Comparison of ENCODE assay signal across 1 cellular context in the genomic region with DNA sequence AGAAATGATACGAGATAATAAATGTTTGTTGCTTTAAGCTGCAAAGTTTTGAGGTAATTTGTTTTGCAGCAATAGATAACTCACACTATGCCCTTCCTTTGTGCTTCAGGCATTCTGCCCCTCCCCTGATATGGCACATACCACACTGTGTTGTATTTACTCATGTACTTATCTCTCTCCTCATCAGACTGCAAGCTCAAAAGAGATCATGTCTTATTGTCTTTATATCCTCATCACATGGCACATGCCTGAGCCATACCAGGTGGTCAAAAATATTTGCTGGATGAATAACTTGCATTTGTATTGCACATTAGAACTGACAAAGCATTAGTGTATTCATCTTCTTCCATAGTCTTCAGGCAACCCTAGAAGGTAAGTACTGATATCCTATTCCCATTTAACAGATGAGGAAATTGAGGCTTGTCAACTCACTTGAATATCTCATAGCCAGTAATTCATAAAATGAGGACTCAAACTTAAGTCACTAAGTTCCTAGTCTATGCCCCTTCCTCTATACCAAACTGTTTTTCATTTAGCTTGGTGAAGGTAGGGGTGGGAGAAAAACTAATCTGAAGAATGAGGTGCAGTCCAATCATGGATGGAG.
TF ChIP-seq lines count a peak whose summit lies in the region.

No MANE protein-coding gene starts in this region.

TF ChIP-seq in K562, 482 proteins besides CTCF, POLR2A, EP300 and RAD21 (continued from another document and continues in another):
- TF ChIP-seq, protein P1, sequence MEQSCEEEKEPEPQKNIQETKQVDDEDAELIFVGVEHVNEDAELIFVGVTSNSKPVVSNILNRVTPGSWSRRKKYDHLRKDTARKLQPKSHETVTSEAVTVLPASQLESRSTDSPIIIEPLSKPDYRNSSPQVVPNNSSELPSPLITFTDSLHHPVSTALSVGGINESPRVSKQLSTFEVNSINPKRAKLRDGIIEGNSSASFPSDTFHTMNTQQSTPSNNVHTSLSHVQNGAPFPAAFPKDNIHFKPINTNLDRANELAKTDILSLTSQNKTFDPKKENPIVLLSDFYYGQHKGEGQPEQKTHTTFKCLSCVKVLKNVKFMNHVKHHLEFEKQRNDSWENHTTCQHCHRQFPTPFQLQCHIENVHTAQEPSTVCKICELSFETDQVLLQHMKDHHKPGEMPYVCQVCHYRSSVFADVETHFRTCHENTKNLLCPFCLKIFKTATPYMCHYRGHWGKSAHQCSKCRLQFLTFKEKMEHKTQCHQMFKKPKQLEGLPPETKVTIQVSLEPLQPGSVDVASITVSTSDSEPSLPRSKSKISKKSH (CRISPR knock-in tag; IDR thresholded peaks at IDR 0.05): no peak
- no peak for TF ChIP-seq SIN3A (IDR thresholded peaks at IDR 0.05; ENCODE audit: borderline replicate concordance in 2 of 2, control insufficient read depth in 1 of 2, low read depth in 2 of 2, low read length in 2 of 2)
- TF ChIP-seq, protein P2, sequence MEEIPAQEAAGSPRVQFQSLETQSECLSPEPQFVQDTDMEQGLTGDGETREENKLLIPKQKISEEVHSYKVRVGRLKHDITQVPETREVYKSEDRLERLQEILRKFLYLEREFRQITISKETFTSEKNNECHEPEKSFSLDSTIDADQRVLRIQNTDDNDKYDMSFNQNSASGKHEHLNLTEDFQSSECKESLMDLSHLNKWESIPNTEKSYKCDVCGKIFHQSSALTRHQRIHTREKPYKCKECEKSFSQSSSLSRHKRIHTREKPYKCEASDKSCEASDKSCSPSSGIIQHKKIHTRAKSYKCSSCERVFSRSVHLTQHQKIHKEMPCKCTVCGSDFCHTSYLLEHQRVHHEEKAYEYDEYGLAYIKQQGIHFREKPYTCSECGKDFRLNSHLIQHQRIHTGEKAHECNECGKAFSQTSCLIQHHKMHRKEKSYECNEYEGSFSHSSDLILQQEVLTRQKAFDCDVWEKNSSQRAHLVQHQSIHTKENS (CRISPR knock-in tag; IDR thresholded peaks at IDR 0.05): no peak
- peak; percentile 76; the same call in 1 of the 2 replicates for TF ChIP-seq HDGF (IDR thresholded peaks at IDR 0.05)
- no peak for TF ChIP-seq XRCC3 (IDR thresholded peaks at IDR 0.05)
- TF ChIP-seq TRIM24 (IDR thresholded peaks at IDR 0.05): no peak
- no peak for TF ChIP-seq TAF7 (tag; IDR thresholded peaks at IDR 0.05)
- no peak for TF ChIP-seq ZNF324 (CRISPR knock-in tag; IDR thresholded peaks at IDR 0.05)
- no peak for TF ChIP-seq BACH1 (tag; IDR thresholded peaks at IDR 0.05)
- no peak for TF ChIP-seq ZNF24 (IDR thresholded peaks at IDR 0.05)
- TF ChIP-seq FOXM1 (IDR thresholded peaks at IDR 0.05; ENCODE audit: low read depth): no peak
- TF ChIP-seq FOXM1 (CRISPR knock-in tag; IDR thresholded peaks at IDR 0.05; ENCODE audit: low read depth): no peak
- TF ChIP-seq RCOR1 (IDR thresholded peaks at IDR 0.05; ENCODE audit: borderline replicate concordance in 1 of 2, low read depth in 2 of 2, low read length in 2 of 2): 0 out of 4 replicates have a peak, but pooled peaks of 1 of the 2 experiments have one; percentile 7
- no peak for TF ChIP-seq ZSCAN29 (IDR thresholded peaks at IDR 0.05)
- no peak for TF ChIP-seq LEF1 (IDR thresholded peaks at IDR 0.05)
- no peak for TF ChIP-seq NFE2L1 (tag; IDR thresholded peaks at IDR 0.05; ENCODE audit: borderline replicate concordance, low read depth)
- no peak for TF ChIP-seq RNF2 (IDR thresholded peaks at IDR 0.05)
- TF ChIP-seq, protein P3, sequence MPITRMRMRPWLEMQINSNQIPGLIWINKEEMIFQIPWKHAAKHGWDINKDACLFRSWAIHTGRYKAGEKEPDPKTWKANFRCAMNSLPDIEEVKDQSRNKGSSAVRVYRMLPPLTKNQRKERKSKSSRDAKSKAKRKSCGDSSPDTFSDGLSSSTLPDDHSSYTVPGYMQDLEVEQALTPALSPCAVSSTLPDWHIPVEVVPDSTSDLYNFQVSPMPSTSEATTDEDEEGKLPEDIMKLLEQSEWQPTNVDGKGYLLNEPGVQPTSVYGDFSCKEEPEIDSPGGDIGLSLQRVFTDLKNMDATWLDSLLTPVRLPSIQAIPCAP (CRISPR knock-in tag; IDR thresholded peaks at IDR 0.05; ENCODE audit: borderline replicate concordance): no peak
- TF ChIP-seq KDM1A (IDR thresholded peaks at IDR 0.05): peak; percentile 85 to 90
- TF ChIP-seq, protein P4, sequence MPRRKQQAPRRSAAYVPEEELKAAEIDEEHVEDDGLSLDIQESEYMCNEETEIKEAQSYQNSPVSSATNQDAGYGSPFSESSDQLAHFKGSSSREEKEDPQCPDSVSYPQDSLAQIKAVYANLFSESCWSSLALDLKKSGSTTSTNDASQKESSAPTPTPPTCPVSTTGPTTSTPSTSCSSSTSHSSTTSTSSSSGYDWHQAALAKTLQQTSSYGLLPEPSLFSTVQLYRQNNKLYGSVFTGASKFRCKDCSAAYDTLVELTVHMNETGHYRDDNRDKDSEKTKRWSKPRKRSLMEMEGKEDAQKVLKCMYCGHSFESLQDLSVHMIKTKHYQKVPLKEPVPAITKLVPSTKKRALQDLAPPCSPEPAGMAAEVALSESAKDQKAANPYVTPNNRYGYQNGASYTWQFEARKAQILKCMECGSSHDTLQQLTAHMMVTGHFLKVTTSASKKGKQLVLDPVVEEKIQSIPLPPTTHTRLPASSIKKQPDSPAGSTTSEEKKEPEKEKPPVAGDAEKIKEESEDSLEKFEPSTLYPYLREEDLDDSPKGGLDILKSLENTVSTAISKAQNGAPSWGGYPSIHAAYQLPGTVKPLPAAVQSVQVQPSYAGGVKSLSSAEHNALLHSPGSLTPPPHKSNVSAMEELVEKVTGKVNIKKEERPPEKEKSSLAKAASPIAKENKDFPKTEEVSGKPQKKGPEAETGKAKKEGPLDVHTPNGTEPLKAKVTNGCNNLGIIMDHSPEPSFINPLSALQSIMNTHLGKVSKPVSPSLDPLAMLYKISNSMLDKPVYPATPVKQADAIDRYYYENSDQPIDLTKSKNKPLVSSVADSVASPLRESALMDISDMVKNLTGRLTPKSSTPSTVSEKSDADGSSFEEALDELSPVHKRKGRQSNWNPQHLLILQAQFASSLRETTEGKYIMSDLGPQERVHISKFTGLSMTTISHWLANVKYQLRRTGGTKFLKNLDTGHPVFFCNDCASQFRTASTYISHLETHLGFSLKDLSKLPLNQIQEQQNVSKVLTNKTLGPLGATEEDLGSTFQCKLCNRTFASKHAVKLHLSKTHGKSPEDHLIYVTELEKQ (CRISPR knock-in tag; IDR thresholded peaks at IDR 0.05): no peak
- no peak for TF ChIP-seq DNMT1 (IDR thresholded peaks at IDR 0.05)
- TF ChIP-seq, protein P5, sequence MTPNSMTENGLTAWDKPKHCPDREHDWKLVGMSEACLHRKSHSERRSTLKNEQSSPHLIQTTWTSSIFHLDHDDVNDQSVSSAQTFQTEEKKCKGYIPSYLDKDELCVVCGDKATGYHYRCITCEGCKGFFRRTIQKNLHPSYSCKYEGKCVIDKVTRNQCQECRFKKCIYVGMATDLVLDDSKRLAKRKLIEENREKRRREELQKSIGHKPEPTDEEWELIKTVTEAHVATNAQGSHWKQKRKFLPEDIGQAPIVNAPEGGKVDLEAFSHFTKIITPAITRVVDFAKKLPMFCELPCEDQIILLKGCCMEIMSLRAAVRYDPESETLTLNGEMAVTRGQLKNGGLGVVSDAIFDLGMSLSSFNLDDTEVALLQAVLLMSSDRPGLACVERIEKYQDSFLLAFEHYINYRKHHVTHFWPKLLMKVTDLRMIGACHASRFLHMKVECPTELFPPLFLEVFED (CRISPR knock-in tag; conservative IDR thresholded peaks at IDR 0.05): no peak
- TF ChIP-seq ZNF57 (CRISPR knock-in tag; IDR thresholded peaks at IDR 0.05): no peak
- no peak for TF ChIP-seq PPARD (CRISPR knock-in tag; IDR thresholded peaks at IDR 0.05)
- no peak for TF ChIP-seq TBP (optimal IDR thresholded peaks at IDR 0.05; ENCODE audit: low read depth, low read length)
- TF ChIP-seq ZNF431 (CRISPR knock-in tag; IDR thresholded peaks at IDR 0.05): no peak
- no peak for TF ChIP-seq ZBTB8A (IDR thresholded peaks at IDR 0.05; ENCODE audit: partially characterized antibody)
- TF ChIP-seq ESRRB (CRISPR knock-in tag; IDR thresholded peaks at IDR 0.05; ENCODE audit: borderline replicate concordance): no peak
- TF ChIP-seq YBX1 (IDR thresholded peaks at IDR 0.05): no peak
- peak; percentile 22; the same call in 1 of the 2 replicates for TF ChIP-seq NCOR1 (IDR thresholded peaks at IDR 0.05)
- TF ChIP-seq, protein P6, sequence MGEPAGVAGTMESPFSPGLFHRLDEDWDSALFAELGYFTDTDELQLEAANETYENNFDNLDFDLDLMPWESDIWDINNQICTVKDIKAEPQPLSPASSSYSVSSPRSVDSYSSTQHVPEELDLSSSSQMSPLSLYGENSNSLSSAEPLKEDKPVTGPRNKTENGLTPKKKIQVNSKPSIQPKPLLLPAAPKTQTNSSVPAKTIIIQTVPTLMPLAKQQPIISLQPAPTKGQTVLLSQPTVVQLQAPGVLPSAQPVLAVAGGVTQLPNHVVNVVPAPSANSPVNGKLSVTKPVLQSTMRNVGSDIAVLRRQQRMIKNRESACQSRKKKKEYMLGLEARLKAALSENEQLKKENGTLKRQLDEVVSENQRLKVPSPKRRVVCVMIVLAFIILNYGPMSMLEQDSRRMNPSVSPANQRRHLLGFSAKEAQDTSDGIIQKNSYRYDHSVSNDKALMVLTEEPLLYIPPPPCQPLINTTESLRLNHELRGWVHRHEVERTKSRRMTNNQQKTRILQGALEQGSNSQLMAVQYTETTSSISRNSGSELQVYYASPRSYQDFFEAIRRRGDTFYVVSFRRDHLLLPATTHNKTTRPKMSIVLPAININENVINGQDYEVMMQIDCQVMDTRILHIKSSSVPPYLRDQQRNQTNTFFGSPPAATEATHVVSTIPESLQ (CRISPR knock-in tag; IDR thresholded peaks at IDR 0.05): no peak
- TF ChIP-seq TAF1 (IDR thresholded peaks at IDR 0.05; ENCODE audit: control insufficient read depth, extremely low read depth, insufficient read depth, low read length, severe bottlenecking): no peak
- TF ChIP-seq, protein P7, sequence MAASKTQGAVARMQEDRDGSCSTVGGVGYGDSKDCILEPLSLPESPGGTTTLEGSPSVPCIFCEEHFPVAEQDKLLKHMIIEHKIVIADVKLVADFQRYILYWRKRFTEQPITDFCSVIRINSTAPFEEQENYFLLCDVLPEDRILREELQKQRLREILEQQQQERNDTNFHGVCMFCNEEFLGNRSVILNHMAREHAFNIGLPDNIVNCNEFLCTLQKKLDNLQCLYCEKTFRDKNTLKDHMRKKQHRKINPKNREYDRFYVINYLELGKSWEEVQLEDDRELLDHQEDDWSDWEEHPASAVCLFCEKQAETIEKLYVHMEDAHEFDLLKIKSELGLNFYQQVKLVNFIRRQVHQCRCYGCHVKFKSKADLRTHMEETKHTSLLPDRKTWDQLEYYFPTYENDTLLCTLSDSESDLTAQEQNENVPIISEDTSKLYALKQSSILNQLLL (CRISPR knock-in tag; IDR thresholded peaks at IDR 0.05; ENCODE audit: borderline replicate concordance): no peak
- TF ChIP-seq NR2C2 (CRISPR knock-in tag; IDR thresholded peaks at IDR 0.05): no peak
- no peak for TF ChIP-seq NR2C2 (tag; IDR thresholded peaks at IDR 0.05)
- no peak for TF ChIP-seq ZNF444 (CRISPR knock-in tag; IDR thresholded peaks at IDR 0.05)
- TF ChIP-seq SMARCA5 (IDR thresholded peaks at IDR 0.05): peak; percentile 82; the same call in 1 of the 2 replicates
- no peak for TF ChIP-seq SIN3B (IDR thresholded peaks at IDR 0.05; ENCODE audit: low read depth)
- TF ChIP-seq, protein P8, sequence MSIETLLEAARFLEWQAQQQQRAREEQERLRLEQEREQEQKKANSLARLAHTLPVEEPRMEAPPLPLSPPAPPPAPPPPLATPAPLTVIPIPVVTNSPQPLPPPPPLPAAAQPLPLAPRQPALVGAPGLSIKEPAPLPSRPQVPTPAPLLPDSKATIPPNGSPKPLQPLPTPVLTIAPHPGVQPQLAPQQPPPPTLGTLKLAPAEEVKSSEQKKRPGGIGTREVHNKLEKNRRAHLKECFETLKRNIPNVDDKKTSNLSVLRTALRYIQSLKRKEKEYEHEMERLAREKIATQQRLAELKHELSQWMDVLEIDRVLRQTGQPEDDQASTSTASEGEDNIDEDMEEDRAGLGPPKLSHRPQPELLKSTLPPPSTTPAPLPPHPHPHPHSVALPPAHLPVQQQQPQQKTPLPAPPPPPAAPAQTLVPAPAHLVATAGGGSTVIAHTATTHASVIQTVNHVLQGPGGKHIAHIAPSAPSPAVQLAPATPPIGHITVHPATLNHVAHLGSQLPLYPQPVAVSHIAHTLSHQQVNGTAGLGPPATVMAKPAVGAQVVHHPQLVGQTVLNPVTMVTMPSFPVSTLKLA (conservative IDR thresholded peaks at IDR 0.05): peak in 1 of 2 experiments; percentile 25; a peak in 1 of 4 replicates
- TF ChIP-seq, protein P9, sequence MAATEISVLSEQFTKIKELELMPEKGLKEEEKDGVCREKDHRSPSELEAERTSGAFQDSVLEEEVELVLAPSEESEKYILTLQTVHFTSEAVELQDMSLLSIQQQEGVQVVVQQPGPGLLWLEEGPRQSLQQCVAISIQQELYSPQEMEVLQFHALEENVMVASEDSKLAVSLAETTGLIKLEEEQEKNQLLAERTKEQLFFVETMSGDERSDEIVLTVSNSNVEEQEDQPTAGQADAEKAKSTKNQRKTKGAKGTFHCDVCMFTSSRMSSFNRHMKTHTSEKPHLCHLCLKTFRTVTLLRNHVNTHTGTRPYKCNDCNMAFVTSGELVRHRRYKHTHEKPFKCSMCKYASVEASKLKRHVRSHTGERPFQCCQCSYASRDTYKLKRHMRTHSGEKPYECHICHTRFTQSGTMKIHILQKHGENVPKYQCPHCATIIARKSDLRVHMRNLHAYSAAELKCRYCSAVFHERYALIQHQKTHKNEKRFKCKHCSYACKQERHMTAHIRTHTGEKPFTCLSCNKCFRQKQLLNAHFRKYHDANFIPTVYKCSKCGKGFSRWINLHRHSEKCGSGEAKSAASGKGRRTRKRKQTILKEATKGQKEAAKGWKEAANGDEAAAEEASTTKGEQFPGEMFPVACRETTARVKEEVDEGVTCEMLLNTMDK (IDR thresholded peaks at IDR 0.05; ENCODE audit: borderline replicate concordance, insufficient read depth, low read depth, low read length, poor library complexity, severe bottlenecking): no peak
- TF ChIP-seq RBBP5 (IDR thresholded peaks at IDR 0.05; ENCODE audit: borderline replicate concordance, insufficient read depth, low read length, poor library complexity, severe bottlenecking): no peak
- TF ChIP-seq FOSL1 (tag; conservative IDR thresholded peaks at IDR 0.05): no peak
- TF ChIP-seq, protein P10, sequence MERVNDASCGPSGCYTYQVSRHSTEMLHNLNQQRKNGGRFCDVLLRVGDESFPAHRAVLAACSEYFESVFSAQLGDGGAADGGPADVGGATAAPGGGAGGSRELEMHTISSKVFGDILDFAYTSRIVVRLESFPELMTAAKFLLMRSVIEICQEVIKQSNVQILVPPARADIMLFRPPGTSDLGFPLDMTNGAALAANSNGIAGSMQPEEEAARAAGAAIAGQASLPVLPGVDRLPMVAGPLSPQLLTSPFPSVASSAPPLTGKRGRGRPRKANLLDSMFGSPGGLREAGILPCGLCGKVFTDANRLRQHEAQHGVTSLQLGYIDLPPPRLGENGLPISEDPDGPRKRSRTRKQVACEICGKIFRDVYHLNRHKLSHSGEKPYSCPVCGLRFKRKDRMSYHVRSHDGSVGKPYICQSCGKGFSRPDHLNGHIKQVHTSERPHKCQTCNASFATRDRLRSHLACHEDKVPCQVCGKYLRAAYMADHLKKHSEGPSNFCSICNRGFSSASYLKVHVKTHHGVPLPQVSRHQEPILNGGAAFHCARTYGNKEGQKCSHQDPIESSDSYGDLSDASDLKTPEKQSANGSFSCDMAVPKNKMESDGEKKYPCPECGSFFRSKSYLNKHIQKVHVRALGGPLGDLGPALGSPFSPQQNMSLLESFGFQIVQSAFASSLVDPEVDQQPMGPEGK (CRISPR knock-in tag; IDR thresholded peaks at IDR 0.05; ENCODE audit: borderline replicate concordance): no peak
- TF ChIP-seq STAT5A (IDR thresholded peaks at IDR 0.05; ENCODE audit: borderline replicate concordance, low read length): no peak
- no peak for TF ChIP-seq BRCA1 (IDR thresholded peaks at IDR 0.05)
- TF ChIP-seq BRCA1 (CRISPR knock-in tag; IDR thresholded peaks at IDR 0.05): no peak
- no peak for TF ChIP-seq ZNF76 (CRISPR knock-in tag; IDR thresholded peaks at IDR 0.05; ENCODE audit: borderline replicate concordance)
